ENCODE assay signal across 26 cellular contexts in genomic region chr10:66538908-66539307, GRCh38.
DNase-seq lines count a peak whose midpoint lies in the region; ATAC-seq, FAIRE-seq and TF ChIP-seq lines count a peak whose summit lies in the region.
"Had no signal": no experiment of that assay in that cellular context is flagged by ENCODE, and none has a peak within 500 bp of the region (broad histone marks: within the 10 kb centered on the region; RNA-seq: fewer than 3 reads in every experiment).

No MANE protein-coding gene starts in this region.

- H3K27ac Mint-ChIP-seq in natural killer cell, result no peak overlapping the region
- H3K27ac Mint-ChIP-seq: CD4-positive, CD25-positive, alpha-beta regulatory T cell had no signal

- no peak overlapping the region for H3K9ac ChIP-seq in mesendoderm (ENCODE audit: low read length)

- peak overlapping the region; percentile 61 for H2BK120ac ChIP-seq in mesendoderm (ENCODE audit: low read depth, low read length)

- peak; percentile 11 for FAIRE-seq in H54 (lab: Jason Lieb, UNC)
- FAIRE-seq in bronchial epithelial cell (lab: Jason Lieb, UNC), result no peak
- FAIRE-seq: GM19239, HTR-8/SVneo, RCC 7860 had no signal

- intact Hi-C loops in left cardiac atrium (cut with DNase I), result no loop called here
- intact Hi-C loops in natural killer cell (cut with micrococcal nuclease), result no loop called here

- H3K4me3 ChIP-seq in cardiac muscle cell, result no peak overlapping the region
- H3K4me3 ChIP-seq in bronchial epithelial cell (ENCODE audit: low read depth, low read length), result no peak overlapping the region
- H3K4me3 ChIP-seq in mesendoderm (ENCODE audit: low read length), result no peak overlapping the region
- H3K4me3 ChIP-seq: MG63, SJSA1 had no signal

- no peak overlapping the region for H3K4me2 ChIP-seq in mesendoderm (ENCODE audit: low read length)

- peaks cover 27% of the 10 kb centered on the region for H3K4me1 ChIP-seq in cardiac muscle cell (ENCODE audit: low read depth)
- H3K4me1 ChIP-seq in mesendoderm (ENCODE audit: control insufficient read depth, low read depth, low read length), result peaks cover 5% of the 10 kb centered on the region
- H3K4me1 ChIP-seq: BE2C, SJSA1 had no signal

- no CpG with 5 or more reads among the region's 3 CpGs for WGBS in mesendoderm (ENCODE audit: extremely low coverage, insufficient coverage, low lambda C conversion rate)

- H4K8ac ChIP-seq in mesendoderm (ENCODE audit: low read depth, low read length), result no peak overlapping the region

- peak overlapping the region; percentile 83 for H2BK5ac ChIP-seq in mesendoderm (ENCODE audit: low read length)

- H3K9me3 Mint-ChIP-seq in natural killer cell, result peaks cover 6 to 12% of the 10 kb centered on the region in 2 donors

- no peak overlapping the region for H4K5ac ChIP-seq in mesendoderm (ENCODE audit: low read length)

- H3K36me3 ChIP-seq in cardiac muscle cell (no peaks in the 10 kb centered on the region), bronchial epithelial cell (ENCODE audit: control insufficient read depth, insufficient read depth, low read length) (no peaks in the 10 kb centered on the region), mesendoderm (ENCODE audit: control insufficient read depth, insufficient read depth, low read length) (no peaks in the 10 kb centered on the region)
- H3K36me3 ChIP-seq: BE2C, MG63, SJSA1 had no signal

- H3K79me1 ChIP-seq in mesendoderm (ENCODE audit: low read length), result no peaks in the 10 kb centered on the region

- H3K27me3 ChIP-seq in cardiac muscle cell (no peaks in the 10 kb centered on the region), bronchial epithelial cell (ENCODE audit: control insufficient read depth, insufficient read depth, low read length) (no peaks in the 10 kb centered on the region), mesendoderm (ENCODE audit: insufficient read depth, low read length, poor library complexity) (no peaks in the 10 kb centered on the region)
- H3K27me3 ChIP-seq: BE2C, MG63, SJSA1 had no signal

- H3K27ac ChIP-seq in cardiac muscle cell (peak overlapping the region; percentile 95), mesendoderm (ENCODE audit: low read depth, low read length) (peak overlapping the region; percentile 51)
- H3K27ac ChIP-seq: SJSA1 had no signal

- no peak overlapping the region for H3K4me3 Mint-ChIP-seq in natural killer cell
- H3K4me3 Mint-ChIP-seq: CD4-positive, CD25-positive, alpha-beta regulatory T cell had no signal

- no peaks in the 10 kb centered on the region for H3K79me2 ChIP-seq in mesendoderm (ENCODE audit: control insufficient read depth, insufficient read depth, low read length)

- no peak overlapping the region for H2BK15ac ChIP-seq in mesendoderm (replicated peaks; ENCODE audit: low read depth)

- no peaks in the 10 kb centered on the region for H3K9me3 ChIP-seq in cardiac muscle cell (ENCODE audit: low read depth)
- H3K9me3 ChIP-seq: BE2C, MG63, SJSA1 had no signal

- no peak for TF ChIP-seq POLR2A in H54 (IDR thresholded peaks at IDR 0.05; ENCODE audit: low read depth, low read length)

- no peak overlapping the region for H3K18ac ChIP-seq in mesendoderm (ENCODE audit: low read length)

- no peaks in the 10 kb centered on the region for H3K4me1 Mint-ChIP-seq in natural killer cell
- H3K4me1 Mint-ChIP-seq: CD4-positive, CD25-positive, alpha-beta regulatory T cell had no signal

- H3K4ac ChIP-seq in mesendoderm (ENCODE audit: low read depth, low read length), result no peak overlapping the region

- peak overlapping the region; percentile 31 for H3K56ac ChIP-seq in mesendoderm (ENCODE audit: low read length)

- H2AK5ac ChIP-seq in mesendoderm (ENCODE audit: low read length), result no peak overlapping the region

- ATAC-seq in left cardiac atrium, result no peak
- ATAC-seq in natural killer cell, result no peak

- DNase-seq in cardiac muscle cell (ENCODE audit: low read depth in 1 of 2, low spot score in 1 of 2) (no peak), left cardiac atrium (no peak), H54 (ENCODE audit: insufficient read length, low spot score) (no peak), bronchial epithelial cell (ENCODE audit: low read depth) (peak; percentile 32), mesendoderm (no peak), natural killer cell (no peak), anterior cingulate cortex (lab: John Stamatoyannopoulos, UW) (no peak), NCI-H1694 treated with DMSO at 0.1 percent for 48 hours (lab: John Stamatoyannopoulos, UW) (no peak)
- DNase-seq: 8988T; ACHN; BE2C; CD4-positive, CD25-positive, alpha-beta regulatory T cell; DMS153; DND-41; H7; KBM-7; MG63; NCI-H1105 treated with DMSO at 0.1 percent for 48 hours; NCI-H146; NCI-H2029 treated with DMSO at 0.1 percent for 48 hours; NCI-H2227 treated with DMSO at 0.1 percent for 48 hours; NCI-H526 treated with DMSO at 0.1 percent for 48 hours had no signal

- peaks cover 13% of the 10 kb centered on the region for H3K36me3 Mint-ChIP-seq in natural killer cell
- H3K36me3 Mint-ChIP-seq: CD4-positive, CD25-positive, alpha-beta regulatory T cell had no signal

- TF ChIP-seq CTCF in cardiac muscle cell (IDR thresholded peaks at IDR 0.05; ENCODE audit: low read depth, low read length) (no peak), bronchial epithelial cell (IDR thresholded peaks at IDR 0.05; ENCODE audit: insufficient read depth, low read length, severe bottlenecking) (no peak), natural killer cell (IDR thresholded peaks at IDR 0.05) (no peak)

- H3K23ac ChIP-seq in mesendoderm (ENCODE audit: low read length), result peak overlapping the region; percentile 76

- H3K27me3 Mint-ChIP-seq in natural killer cell (ENCODE audit: low read depth in 2 of 2), result no peaks in the 10 kb centered on the region
- H3K27me3 Mint-ChIP-seq: CD4-positive, CD25-positive, alpha-beta regulatory T cell had no signal
